ENCODE assay signal across 17 cellular contexts in genomic region chr2:74603282-74604000, GRCh38. TPM values are rescaled to one million over a fixed set of nuclear protein-coding genes. Genes with fewer than 3 reads are reported as not detected.
A peak's percentile ranks its signal among the peaks of the same experiment; 100 is the strongest.
DNase-seq lines count a peak whose midpoint lies in the region; ATAC-seq and FAIRE-seq lines count a peak whose summit lies in the region.
"Had no signal": no experiment of that assay in that cellular context is flagged by ENCODE, and none has a peak within 500 bp of the region (broad histone marks: within the 10 kb centered on the region; RNA-seq: fewer than 3 reads in every experiment).

No MANE protein-coding gene starts in this region.

- FAIRE-seq in frontal cortex (lab: Jason Lieb, UNC), result no peak
- FAIRE-seq: G401.6 had no signal

- H3K9me3 Mint-ChIP-seq in activated naive CD8-positive, alpha-beta T cell treated with anti-CD3 and anti-CD28 coated beads, Interleukin-2, amount 10 ng/mL, durations not matched to agents 7 days and 5 days, result no peaks in the 10 kb centered on the region
- H3K9me3 Mint-ChIP-seq in activated naive CD8-positive, alpha-beta T cell treated with anti-CD3 and anti-CD28 coated beads for 36 hours, result no peaks in the 10 kb centered on the region
- H3K9me3 Mint-ChIP-seq in activated T-helper 17 cell treated with anti-CD3 and anti-CD28 coated beads, Interleukin-2, amount 50 U/mL, for 72 hours, result no peaks in the 10 kb centered on the region
- H3K9me3 Mint-ChIP-seq in stimulated activated naive CD8-positive, alpha-beta T cell treated with anti-CD3 and anti-CD28 coated beads, Interleukin-15, amount 100 ng/mL, for 72 hours, result no peaks in the 10 kb centered on the region

- peak overlapping the region; percentile 11 for H3K4me3 Mint-ChIP-seq in activated naive CD8-positive, alpha-beta T cell treated with anti-CD3 and anti-CD28 coated beads, Interleukin-2, amount 10 ng/mL, durations not matched to agents 7 days and 5 days
- no peak overlapping the region for H3K4me3 Mint-ChIP-seq in activated naive CD8-positive, alpha-beta T cell treated with anti-CD3 and anti-CD28 coated beads for 36 hours
- no peak overlapping the region for H3K4me3 Mint-ChIP-seq in activated T-helper 17 cell treated with anti-CD3 and anti-CD28 coated beads, Interleukin-2, amount 50 U/mL, for 72 hours
- H3K4me3 Mint-ChIP-seq in stimulated activated naive CD8-positive, alpha-beta T cell treated with anti-CD3 and anti-CD28 coated beads, Interleukin-15, amount 100 ng/mL, for 72 hours, result no peak overlapping the region
- H3K4me3 Mint-ChIP-seq: CD4-positive, alpha-beta memory T cell had no signal

- POLR2A ChIA-PET in activated naive CD8-positive, alpha-beta T cell treated with anti-CD3 and anti-CD28 coated beads, Interleukin-2, amount 10 ng/mL, durations not matched to agents 7 days and 5 days (lab: Charles Lee), result no interaction called here

- no peaks in the 10 kb centered on the region for H3K36me3 Mint-ChIP-seq in activated naive CD8-positive, alpha-beta T cell treated with anti-CD3 and anti-CD28 coated beads, Interleukin-2, amount 10 ng/mL, durations not matched to agents 7 days and 5 days
- H3K36me3 Mint-ChIP-seq in activated naive CD8-positive, alpha-beta T cell treated with anti-CD3 and anti-CD28 coated beads for 36 hours, result no peaks in the 10 kb centered on the region
- H3K36me3 Mint-ChIP-seq in activated T-helper 17 cell treated with anti-CD3 and anti-CD28 coated beads, Interleukin-2, amount 50 U/mL, for 72 hours (ENCODE audit: low read depth), result no peaks in the 10 kb centered on the region
- H3K36me3 Mint-ChIP-seq: CD4-positive, alpha-beta memory T cell had no signal

- peak; percentile 80 for ATAC-seq in activated naive CD8-positive, alpha-beta T cell treated with anti-CD3 and anti-CD28 coated beads, Interleukin-2, amount 10 ng/mL, durations not matched to agents 7 days and 5 days (ENCODE audit: low read depth)
- peak; percentile 66 for ATAC-seq in activated T-helper 17 cell treated with anti-CD3 and anti-CD28 coated beads, Interleukin-2, amount 50 U/mL, for 72 hours (replicated peaks)
- peak; percentile 71 for ATAC-seq in stimulated activated naive CD8-positive, alpha-beta T cell treated with anti-CD3 and anti-CD28 coated beads, Interleukin-15, amount 100 ng/mL, for 72 hours
- ATAC-seq: Panc1 had no signal

- DNase-seq in NOMO-1 treated with DMSO at 0.1 percent for 48 hours (lab: John Stamatoyannopoulos, UW; ENCODE audit: unreplicated experiment), result peak; percentile 37
- DNase-seq in NOMO-1 treated with dmso at 0.1 percent for 144 hours (lab: John Stamatoyannopoulos, UW; ENCODE audit: unreplicated experiment), result no peak
- no peak for DNase-seq in activated naive CD8-positive, alpha-beta T cell treated with anti-CD3 and anti-CD28 coated beads, Interleukin-2, amount 10 ng/mL, durations not matched to agents 7 days and 5 days
- DNase-seq in activated naive CD8-positive, alpha-beta T cell treated with anti-CD3 and anti-CD28 coated beads for 36 hours, result no peak
- DNase-seq in stimulated activated naive CD8-positive, alpha-beta T cell treated with anti-CD3 and anti-CD28 coated beads, Interleukin-15, amount 100 ng/mL, for 72 hours, result no peak
- no peak for DNase-seq in frontal cortex (ENCODE audit: low spot score in 2 of 2)
- no peak for DNase-seq in SK-N-DZ (ENCODE audit: low spot score)
- DNase-seq: 8988T; CD4-positive, alpha-beta memory T cell; DND-41; NCI-H1105 treated with DMSO at 0.1 percent for 48 hours; NCI-H1930; NCI-H2171; NCI-H446 treated with DMSO at 0.1 percent for 48 hours had no signal

- H3K27me3 Mint-ChIP-seq in activated naive CD8-positive, alpha-beta T cell treated with anti-CD3 and anti-CD28 coated beads, Interleukin-2, amount 10 ng/mL, durations not matched to agents 7 days and 5 days, result peaks cover 36% of the 10 kb centered on the region
- H3K27me3 Mint-ChIP-seq in activated naive CD8-positive, alpha-beta T cell treated with anti-CD3 and anti-CD28 coated beads for 36 hours, result peaks cover 40% of the 10 kb centered on the region
- peaks cover 21% of the 10 kb centered on the region for H3K27me3 Mint-ChIP-seq in activated T-helper 17 cell treated with anti-CD3 and anti-CD28 coated beads, Interleukin-2, amount 50 U/mL, for 72 hours
- peaks cover 37% of the 10 kb centered on the region for H3K27me3 Mint-ChIP-seq in stimulated activated naive CD8-positive, alpha-beta T cell treated with anti-CD3 and anti-CD28 coated beads, Interleukin-15, amount 100 ng/mL, for 72 hours

- peak overlapping the region; percentile 38 for H3K27ac Mint-ChIP-seq in activated naive CD8-positive, alpha-beta T cell treated with anti-CD3 and anti-CD28 coated beads, Interleukin-2, amount 10 ng/mL, durations not matched to agents 7 days and 5 days
- no peak overlapping the region for H3K27ac Mint-ChIP-seq in activated naive CD8-positive, alpha-beta T cell treated with anti-CD3 and anti-CD28 coated beads for 36 hours
- H3K27ac Mint-ChIP-seq in activated T-helper 17 cell treated with anti-CD3 and anti-CD28 coated beads, Interleukin-2, amount 50 U/mL, for 72 hours, result no peak overlapping the region
- H3K27ac Mint-ChIP-seq in stimulated activated naive CD8-positive, alpha-beta T cell treated with anti-CD3 and anti-CD28 coated beads, Interleukin-15, amount 100 ng/mL, for 72 hours, result no peak overlapping the region
- H3K27ac Mint-ChIP-seq: CD4-positive, alpha-beta memory T cell had no signal

- H3K4me1 Mint-ChIP-seq in activated naive CD8-positive, alpha-beta T cell treated with anti-CD3 and anti-CD28 coated beads, Interleukin-2, amount 10 ng/mL, durations not matched to agents 7 days and 5 days, result peaks cover 14% of the 10 kb centered on the region
- H3K4me1 Mint-ChIP-seq in activated naive CD8-positive, alpha-beta T cell treated with anti-CD3 and anti-CD28 coated beads for 36 hours, result no peaks in the 10 kb centered on the region
- H3K4me1 Mint-ChIP-seq in activated T-helper 17 cell treated with anti-CD3 and anti-CD28 coated beads, Interleukin-2, amount 50 U/mL, for 72 hours, result peaks cover 11% of the 10 kb centered on the region
- H3K4me1 Mint-ChIP-seq in stimulated activated naive CD8-positive, alpha-beta T cell treated with anti-CD3 and anti-CD28 coated beads, Interleukin-15, amount 100 ng/mL, for 72 hours, result peaks cover 7% of the 10 kb centered on the region

RNA-seq across cellular contexts. Expression of gene M1AP, which starts 44.7 kb away (rescaled TPM):
- not detected for total RNA-seq in activated naive CD8-positive, alpha-beta T cell treated with anti-CD3 and anti-CD28 coated beads, Interleukin-2, amount 10 ng/mL, durations not matched to agents 7 days and 5 days
- under 1 TPM in 1 of 2 experiments, not detected in 1; 0.23 TPM for total RNA-seq in activated naive CD8-positive, alpha-beta T cell treated with anti-CD3 and anti-CD28 coated beads for 36 hours
- total RNA-seq in activated T-helper 17 cell treated with anti-CD3 and anti-CD28 coated beads, Interleukin-2, amount 50 U/mL, for 72 hours, result not detected
- total RNA-seq in frontal cortex, result 0.41 TPM
- polyA plus RNA-seq in SK-N-DZ (2014; cell fraction: cytosol; rRNA removed), result not detected in 2 replicates
- polyA plus RNA-seq in SK-N-DZ (2014; cell fraction: nucleus; rRNA removed), result not detected in 2 replicates
- total RNA-seq: CD4-positive, alpha-beta memory T cell had no signal

RNA-seq across cellular contexts. Expression of gene DOK1, which starts 48.9 kb away (rescaled TPM):
- 10 to 100 TPM; 37.7 to 38.3 TPM for total RNA-seq in activated naive CD8-positive, alpha-beta T cell treated with anti-CD3 and anti-CD28 coated beads, Interleukin-2, amount 10 ng/mL, durations not matched to agents 7 days and 5 days
- total RNA-seq in activated naive CD8-positive, alpha-beta T cell treated with anti-CD3 and anti-CD28 coated beads for 36 hours, result 10 to 100 TPM; 19.6 to 23.5 TPM
- total RNA-seq in activated T-helper 17 cell treated with anti-CD3 and anti-CD28 coated beads, Interleukin-2, amount 50 U/mL, for 72 hours, result 10 to 100 TPM; 23.7 to 32.4 TPM
- total RNA-seq in frontal cortex, result 3.7 TPM
- polyA plus RNA-seq in SK-N-DZ (2014; cell fraction: cytosol; rRNA removed), result 9.7 and 11.1 TPM in 2 replicates
- 10.3 and 23.6 TPM in 2 replicates for polyA plus RNA-seq in SK-N-DZ (2014; cell fraction: nucleus; rRNA removed)

RNA-seq across cellular contexts. Expression of gene LOXL3, which starts 49.7 kb away (rescaled TPM):
- under 1 TPM; 0.42 to 0.62 TPM for total RNA-seq in activated naive CD8-positive, alpha-beta T cell treated with anti-CD3 and anti-CD28 coated beads, Interleukin-2, amount 10 ng/mL, durations not matched to agents 7 days and 5 days
- total RNA-seq in activated naive CD8-positive, alpha-beta T cell treated with anti-CD3 and anti-CD28 coated beads for 36 hours, result 1 to 10 TPM; 1.9 to 2.7 TPM
- 1 to 10 TPM; 2.0 to 4.4 TPM for total RNA-seq in activated T-helper 17 cell treated with anti-CD3 and anti-CD28 coated beads, Interleukin-2, amount 50 U/mL, for 72 hours
- total RNA-seq in frontal cortex, result 14.3 TPM
- 28.0 and 30.1 TPM in 2 replicates for polyA plus RNA-seq in SK-N-DZ (2014; cell fraction: cytosol; rRNA removed)
- 55.3 and 55.5 TPM in 2 replicates for polyA plus RNA-seq in SK-N-DZ (2014; cell fraction: nucleus; rRNA removed)
- polyA plus RNA-seq: CD4-positive, alpha-beta memory T cell had no signal

RNA-seq across cellular contexts. Expression of gene SEMA4F, which starts 50.6 kb away (rescaled TPM):
- total RNA-seq in activated naive CD8-positive, alpha-beta T cell treated with anti-CD3 and anti-CD28 coated beads, Interleukin-2, amount 10 ng/mL, durations not matched to agents 7 days and 5 days, result 10 to 100 TPM in 1 of 2 experiments, 1 to 10 TPM in 1; 9.6 to 11.1 TPM
- total RNA-seq in activated naive CD8-positive, alpha-beta T cell treated with anti-CD3 and anti-CD28 coated beads for 36 hours, result 1 to 10 TPM; 3.9 to 4.2 TPM
- 1 to 10 TPM; 6.5 to 7.3 TPM for total RNA-seq in activated T-helper 17 cell treated with anti-CD3 and anti-CD28 coated beads, Interleukin-2, amount 50 U/mL, for 72 hours
- total RNA-seq in frontal cortex, result 14.7 TPM
- 11.5 and 13.6 TPM in 2 replicates for polyA plus RNA-seq in SK-N-DZ (2014; cell fraction: cytosol; rRNA removed)
- 15.9 and 18.5 TPM in 2 replicates for polyA plus RNA-seq in SK-N-DZ (2014; cell fraction: nucleus; rRNA removed)
